24 cellular contexts compared by ENCODE assay signal in genomic region chr1:93453911-93454310, GRCh38. TPM values are rescaled to one million over a fixed set of nuclear protein-coding genes. Genes with fewer than 3 reads are reported as not detected.
DNase-seq lines count a peak whose midpoint lies in the region; ATAC-seq and TF ChIP-seq lines count a peak whose summit lies in the region.
"Had no signal": no experiment of that assay in that cellular context is flagged by ENCODE, and none has a peak within 500 bp of the region (broad histone marks: within the 10 kb centered on the region; RNA-seq: fewer than 3 reads in every experiment).

No MANE protein-coding gene starts in this region.

- POLR2A ChIA-PET in WTC11 (lab: Charles Lee) = no interaction called here

- no peak overlapping the region for H3K4me3 Mint-ChIP-seq in activated CD4-positive, alpha-beta T cell treated with anti-CD3 and anti-CD28 coated beads, Interleukin-2, amount 10 ng/mL, durations not matched to agents 24 days and 14 days
- H3K4me3 Mint-ChIP-seq in WTC11 (no peak overlapping the region), type B pancreatic cell (peak overlapping the region; percentile 63)
- H3K4me3 Mint-ChIP-seq: activated naive CD8-positive, alpha-beta T cell treated with anti-CD3 and anti-CD28 coated beads for 36 hours; CD4-positive, alpha-beta T cell; central memory CD8-positive, alpha-beta T cell; IgD-negative memory B cell; stimulated activated naive CD8-positive, alpha-beta T cell treated with anti-CD3 and anti-CD28 coated beads, Interleukin-15, Interleukin-2, amounts not matched to agents 100 ng/mL and 50 ng/mL, for 24 hours had no signal

- TF ChIP-seq CTCF in WTC11 (IDR thresholded peaks at IDR 0.05) (no peak), foreskin keratinocyte (conservative IDR thresholded peaks at IDR 0.05) (no peak), type B pancreatic cell (conservative IDR thresholded peaks at IDR 0.05) (no peak)

- DNase-seq in activated CD4-positive, alpha-beta T cell treated with anti-CD3 and anti-CD28 coated beads, Interleukin-2, amount 10 ng/mL, durations not matched to agents 24 days and 14 days = peak; percentile 37
- no peak for DNase-seq in activated CD4-positive, alpha-beta T cell treated with anti-CD3 and anti-CD28 coated beads, Interleukin-2, amount 50 U/mL, for 1 hour
- DNase-seq in WTC11 (ENCODE audit: low spot score) = no peak
- peak; percentile 59 to 78 for DNase-seq in foreskin keratinocyte
- DNase-seq in type B pancreatic cell (ENCODE audit: extremely low spot score, unreplicated experiment) = no peak
- DNase-seq in stimulated activated CD4-positive, alpha-beta T cell treated with anti-CD3 and anti-CD28 coated beads, Interleukin-4, amount 100 ng/mL, for 24 hours = no peak
- DNase-seq: 8988T; activated CD8-positive, alpha-beta memory T cell treated with anti-CD3 and anti-CD28 coated beads for 24 hours; activated effector memory CD4-positive, alpha-beta T cell treated with Interleukin-2 at 50 U/mL for 16 hours; activated naive CD8-positive, alpha-beta T cell treated with anti-CD3 and anti-CD28 coated beads for 36 hours; CD4-positive, alpha-beta T cell; EL; heart right ventricle; left cardiac atrium; mesenchymal stem cell; NCI-H2029 treated with DMSO at 0.1 percent for 48 hours; NCI-H2227 treated with DMSO at 0.1 percent for 48 hours; occipital lobe; T-helper 2 cell had no signal

- H3K9me3 Mint-ChIP-seq in activated CD4-positive, alpha-beta T cell treated with anti-CD3 and anti-CD28 coated beads, Interleukin-2, amount 10 ng/mL, durations not matched to agents 24 days and 14 days = no peaks in the 10 kb centered on the region
- no peaks in the 10 kb centered on the region for H3K9me3 Mint-ChIP-seq in WTC11
- no peaks in the 10 kb centered on the region for H3K9me3 Mint-ChIP-seq in type B pancreatic cell
- H3K9me3 Mint-ChIP-seq: activated naive CD8-positive, alpha-beta T cell treated with anti-CD3 and anti-CD28 coated beads for 36 hours; CD4-positive, alpha-beta T cell; central memory CD8-positive, alpha-beta T cell; stimulated activated naive CD8-positive, alpha-beta T cell treated with anti-CD3 and anti-CD28 coated beads, Interleukin-15, Interleukin-2, amounts not matched to agents 100 ng/mL and 50 ng/mL, for 24 hours had no signal

- CTCF ChIA-PET in WTC11 (lab: Charles Lee) = no interaction called here

- H3K27me3 Mint-ChIP-seq in activated CD4-positive, alpha-beta T cell treated with anti-CD3 and anti-CD28 coated beads, Interleukin-2, amount 10 ng/mL, durations not matched to agents 24 days and 14 days = peaks cover 45% of the 10 kb centered on the region
- H3K27me3 Mint-ChIP-seq in WTC11 (ENCODE audit: low read depth) (no peaks in the 10 kb centered on the region), type B pancreatic cell (no peaks in the 10 kb centered on the region)

- H3K36me3 Mint-ChIP-seq in activated CD4-positive, alpha-beta T cell treated with anti-CD3 and anti-CD28 coated beads, Interleukin-2, amount 10 ng/mL, durations not matched to agents 24 days and 14 days (ENCODE audit: low read depth) = no peaks in the 10 kb centered on the region
- H3K36me3 Mint-ChIP-seq in WTC11 (peaks cover 10% of the 10 kb centered on the region), type B pancreatic cell (peaks cover 18% of the 10 kb centered on the region)
- H3K36me3 Mint-ChIP-seq: activated naive CD8-positive, alpha-beta T cell treated with anti-CD3 and anti-CD28 coated beads for 36 hours had no signal

- H3K27me3 ChIP-seq in foreskin keratinocyte = no peaks in the 10 kb centered on the region

- no peak overlapping the region for H3K27ac ChIP-seq in foreskin keratinocyte
- H3K27ac ChIP-seq: heart right ventricle had no signal

- intact Hi-C loops in activated CD4-positive, alpha-beta T cell treated with anti-CD3 and anti-CD28 coated beads, Interleukin-2, amount 10 ng/mL, durations not matched to agents 24 days and 14 days (cut with micrococcal nuclease) = no loop called here

- H3K4me1 Mint-ChIP-seq in activated CD4-positive, alpha-beta T cell treated with anti-CD3 and anti-CD28 coated beads, Interleukin-2, amount 10 ng/mL, durations not matched to agents 24 days and 14 days = peaks cover 6% of the 10 kb centered on the region
- H3K4me1 Mint-ChIP-seq in WTC11 = peaks cover 48% of the 10 kb centered on the region
- H3K4me1 Mint-ChIP-seq in type B pancreatic cell (ENCODE audit: unreplicated experiment) = peaks cover 32% of the 10 kb centered on the region

- H3K4me1 ChIP-seq in foreskin keratinocyte = peaks cover 24% of the 10 kb centered on the region

- ATAC-seq in WTC11 = no peak
- ATAC-seq in foreskin keratinocyte = peak; percentile 91
- ATAC-seq in GM21529 (IDR thresholded peaks at IDR 0.05; ENCODE audit: unreplicated experiment) = no peak
- no peak for ATAC-seq in GM21737 (IDR thresholded peaks at IDR 0.05; ENCODE audit: unreplicated experiment)
- ATAC-seq: heart right ventricle, left cardiac atrium had no signal

- no peak overlapping the region for H3K27ac Mint-ChIP-seq in activated CD4-positive, alpha-beta T cell treated with anti-CD3 and anti-CD28 coated beads, Interleukin-2, amount 10 ng/mL, durations not matched to agents 24 days and 14 days
- peak overlapping the region; percentile 25; the same call in 1 of the 2 replicates for H3K27ac Mint-ChIP-seq in WTC11
- H3K27ac Mint-ChIP-seq in type B pancreatic cell = peak overlapping the region; percentile 22
- H3K27ac Mint-ChIP-seq: activated naive CD8-positive, alpha-beta T cell treated with anti-CD3 and anti-CD28 coated beads for 36 hours; CD4-positive, alpha-beta T cell; IgD-negative memory B cell; stimulated activated naive CD8-positive, alpha-beta T cell treated with anti-CD3 and anti-CD28 coated beads, Interleukin-15, Interleukin-2, amounts not matched to agents 100 ng/mL and 50 ng/mL, for 24 hours had no signal

TF ChIP-seq in WTC11, 78 proteins besides CTCF, POLR2A, EP300 and RAD21:
- no peak for TF ChIP-seq SOX15 (CRISPR knock-in tag; IDR thresholded peaks at IDR 0.05)
- no peak for TF ChIP-seq ATF2 (CRISPR knock-in tag; IDR thresholded peaks at IDR 0.05; ENCODE audit: borderline replicate concordance, low read depth)
- no peak for TF ChIP-seq HMGXB4 (CRISPR knock-in tag; IDR thresholded peaks at IDR 0.05)
- TF ChIP-seq ELF4 (CRISPR knock-in tag; IDR thresholded peaks at IDR 0.05; ENCODE audit: low read depth) = no peak
- no peak for TF ChIP-seq ZNF232 (CRISPR knock-in tag; IDR thresholded peaks at IDR 0.05)

RNA-seq across cellular contexts. Expression of gene FNBP1L, which starts 6.0 kb away (rescaled TPM):
- total RNA-seq in activated CD4-positive, alpha-beta T cell treated with anti-CD3 and anti-CD28 coated beads, Interleukin-2, amount 10 ng/mL, durations not matched to agents 24 days and 14 days = 0.14 and 0.24 TPM in 2 replicates
- total RNA-seq in WTC11 (2021) = 79.1 to 81.8 TPM (median 79.6 TPM) in 3 replicates
- total RNA-seq in foreskin keratinocyte = 15.9 and 18.0 TPM in 2 replicates
- polyA plus RNA-seq in foreskin keratinocyte = 4.9 and 5.3 TPM in 2 replicates
- total RNA-seq in type B pancreatic cell (ENCODE audit: low replicate concordance) = 74.7 and 119 TPM in 2 replicates

Comparison
In these comparisons a context has a peak if more than half of its experiments do, and no peak if none do; other contexts are left out.
1. DNase-seq: peak in activated CD4-positive, alpha-beta T cell treated with anti-CD3 and anti-CD28 coated beads, Interleukin-2, amount 10 ng/mL, durations not matched to agents 24 days and 14 days (single experiment) and foreskin keratinocyte (2 of 2); none in activated CD4-positive, alpha-beta T cell treated with anti-CD3 and anti-CD28 coated beads, Interleukin-2, amount 50 U/mL, for 1 hour (single experiment), WTC11 (single experiment), type B pancreatic cell (single experiment) and stimulated activated CD4-positive, alpha-beta T cell treated with anti-CD3 and anti-CD28 coated beads, Interleukin-4, amount 100 ng/mL, for 24 hours (single experiment).
2. RNA of gene FNBP1L, which starts 6.0 kb away (total RNA-seq): 79.1 to 81.8 TPM in WTC11, 74.7 to 119 TPM in type B pancreatic cell and 15.9 to 18.0 TPM in foreskin keratinocyte; 0.14 to 0.24 TPM in activated CD4-positive, alpha-beta T cell treated with anti-CD3 and anti-CD28 coated beads, Interleukin-2, amount 10 ng/mL, durations not matched to agents 24 days and 14 days; every median in the first group is over 10 times any median in the second.